ENCODE assay signal across 12 cellular contexts in the genomic region with DNA sequence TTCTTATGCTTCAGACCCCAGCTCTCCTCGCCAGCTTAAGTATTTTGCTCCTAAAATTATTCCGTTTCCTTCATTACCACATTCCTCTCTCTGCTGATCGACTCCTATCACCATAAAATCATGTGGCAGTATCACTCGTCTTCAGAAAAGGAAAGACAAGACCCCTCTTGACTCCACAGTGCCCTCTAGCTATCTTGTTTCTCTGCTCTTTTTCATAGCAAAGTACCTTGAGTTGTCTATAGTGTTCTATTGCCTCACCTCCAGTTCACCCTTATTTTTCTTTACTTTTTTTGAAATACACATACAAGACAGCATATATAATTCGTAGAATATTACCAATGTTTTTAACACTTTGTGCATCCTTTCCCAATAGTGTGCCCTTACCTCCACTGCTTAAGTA.
A peak's percentile ranks its signal among the peaks of the same experiment; 100 is the strongest.
DNase-seq lines count a peak whose midpoint lies in the region; ATAC-seq and TF ChIP-seq lines count a peak whose summit lies in the region.
"Had no signal": no experiment of that assay in that cellular context is flagged by ENCODE, and none has a peak within 500 bp of the region (broad histone marks: within the 10 kb centered on the region; RNA-seq: fewer than 3 reads in every experiment).

No MANE protein-coding gene starts in this region.

- no peaks in the 10 kb centered on the region for H3K9me3 Mint-ChIP-seq in activated CD8-positive, alpha-beta T cell treated with anti-CD3 and anti-CD28 coated beads for 36 hours
- H3K9me3 Mint-ChIP-seq in activated CD8-positive, alpha-beta T cell treated with anti-CD3 and anti-CD28 coated beads, Interleukin-2, amount 10 ng/mL, durations not matched to agents 7 days and 5 days (ENCODE audit: insufficient read depth): no peaks in the 10 kb centered on the region
- H3K9me3 Mint-ChIP-seq in WTC11: no peaks in the 10 kb centered on the region
- H3K9me3 Mint-ChIP-seq: nephron progenitor cell had no signal

- no peaks in the 10 kb centered on the region for H3K27me3 ChIP-seq in osteoblast (ENCODE audit: insufficient read depth, low read length)
- H3K27me3 ChIP-seq: BLaER1 treated with 17β-estradiol and CSF1 and Interleukin-3, amounts not matched to agents 10 nM and 100 nM had no signal

- no peaks in the 10 kb centered on the region for H3K4me1 ChIP-seq in osteoblast (ENCODE audit: insufficient read depth, low read length)

- TF ChIP-seq CTCF in activated CD8-positive, alpha-beta T cell treated with anti-CD3 and anti-CD28 coated beads for 36 hours (IDR thresholded peaks at IDR 0.05): peak; percentile 55
- TF ChIP-seq CTCF in WTC11 (IDR thresholded peaks at IDR 0.05): no peak
- TF ChIP-seq CTCF in osteoblast (IDR thresholded peaks at IDR 0.05; ENCODE audit: extremely low read depth, low read depth, low read length): peak; percentile 35

- no peak overlapping the region for H2AFZ ChIP-seq in osteoblast (ENCODE audit: low read length)

- peaks cover 4% of the 10 kb centered on the region for H4K20me1 ChIP-seq in osteoblast (ENCODE audit: insufficient read depth, low read length)
- H4K20me1 ChIP-seq: BLaER1 treated with 17β-estradiol and CSF1 and Interleukin-3, amounts not matched to agents 10 nM and 100 nM had no signal

- CTCF ChIA-PET in activated CD8-positive, alpha-beta T cell treated with anti-CD3 and anti-CD28 coated beads for 36 hours (lab: Charles Lee): interaction anchor here (0.9 to 3.9 kb wide), 6 partner anchors 9 to 189 kb away, joined by 3 to 21 read pairs (median 4); no protein-coding TSS in a partner anchor
- CTCF ChIA-PET in activated CD8-positive, alpha-beta T cell treated with anti-CD3 and anti-CD28 coated beads, Interleukin-2, amount 10 ng/mL, durations not matched to agents 7 days and 5 days (lab: Charles Lee): interaction anchor here (0.9 to 2.4 kb wide), 6 partner anchors 84 to 188 kb away, joined by 3 to 14 read pairs (median 4); no protein-coding TSS in a partner anchor
- CTCF ChIA-PET in WTC11 (lab: Charles Lee): interaction anchor here (0.5 to 2.5 kb wide), 24 partner anchors 9 to 631 kb away, joined by 3 to 13 read pairs (median 4); no protein-coding TSS in a partner anchor

- H3K9me3 ChIP-seq in osteoblast (ENCODE audit: low read depth, low read length): no peaks in the 10 kb centered on the region
- H3K9me3 ChIP-seq: BLaER1 treated with 17β-estradiol and CSF1 and Interleukin-3, amounts not matched to agents 10 nM and 100 nM had no signal

- POLR2A ChIA-PET in activated CD8-positive, alpha-beta T cell treated with anti-CD3 and anti-CD28 coated beads for 36 hours (lab: Charles Lee): no interaction called here
- POLR2A ChIA-PET in activated CD8-positive, alpha-beta T cell treated with anti-CD3 and anti-CD28 coated beads, Interleukin-2, amount 10 ng/mL, durations not matched to agents 7 days and 5 days (lab: Charles Lee): interaction anchor here (0.7 kb wide), 1 partner anchor 12 kb away, joined by 3 read pairs; no protein-coding TSS in a partner anchor
- POLR2A ChIA-PET in WTC11 (lab: Charles Lee): no interaction called here

- no peak overlapping the region for H3K27ac Mint-ChIP-seq in activated CD8-positive, alpha-beta T cell treated with anti-CD3 and anti-CD28 coated beads for 36 hours
- H3K27ac Mint-ChIP-seq in activated CD8-positive, alpha-beta T cell treated with anti-CD3 and anti-CD28 coated beads, Interleukin-2, amount 10 ng/mL, durations not matched to agents 7 days and 5 days: no peak overlapping the region
- H3K27ac Mint-ChIP-seq in WTC11: no peak overlapping the region
- H3K27ac Mint-ChIP-seq: nephron progenitor cell had no signal

- no peak overlapping the region for H3K4me2 ChIP-seq in osteoblast (ENCODE audit: insufficient read depth, low read length)
- H3K4me2 ChIP-seq: BLaER1 treated with 17β-estradiol and CSF1 and Interleukin-3, amounts not matched to agents 10 nM and 100 nM had no signal

- no peaks in the 10 kb centered on the region for H3K36me3 ChIP-seq in osteoblast (ENCODE audit: insufficient read depth, low read length)
- H3K36me3 ChIP-seq: BLaER1 treated with 17β-estradiol and CSF1 and Interleukin-3, amounts not matched to agents 10 nM and 100 nM had no signal

- no peak for ATAC-seq in activated CD8-positive, alpha-beta T cell treated with anti-CD3 and anti-CD28 coated beads for 36 hours
- no peak for ATAC-seq in activated CD8-positive, alpha-beta T cell treated with anti-CD3 and anti-CD28 coated beads, Interleukin-2, amount 10 ng/mL, durations not matched to agents 7 days and 5 days
- peak; percentile 92 for ATAC-seq in WTC11
- no peak for ATAC-seq in HG02763 (IDR thresholded peaks at IDR 0.05; ENCODE audit: unreplicated experiment)

- intact Hi-C loops in activated CD8-positive, alpha-beta T cell treated with anti-CD3 and anti-CD28 coated beads for 36 hours (cut with micrococcal nuclease): no loop called here

- H3K27me3 Mint-ChIP-seq in activated CD8-positive, alpha-beta T cell treated with anti-CD3 and anti-CD28 coated beads for 36 hours: no peaks in the 10 kb centered on the region
- no peaks in the 10 kb centered on the region for H3K27me3 Mint-ChIP-seq in activated CD8-positive, alpha-beta T cell treated with anti-CD3 and anti-CD28 coated beads, Interleukin-2, amount 10 ng/mL, durations not matched to agents 7 days and 5 days (ENCODE audit: low read depth)
- H3K27me3 Mint-ChIP-seq in WTC11 (ENCODE audit: low read depth): no peaks in the 10 kb centered on the region; the same call in 1 of the 2 replicates

- no peak overlapping the region for H3K4me3 ChIP-seq in osteoblast (ENCODE audit: insufficient read depth, low read length)
- H3K4me3 ChIP-seq: BLaER1 treated with 17β-estradiol and CSF1 and Interleukin-3, amounts not matched to agents 10 nM and 100 nM had no signal

- DNase-seq in activated CD8-positive, alpha-beta T cell treated with anti-CD3 and anti-CD28 coated beads for 36 hours: no peak
- DNase-seq in activated CD8-positive, alpha-beta T cell treated with anti-CD3 and anti-CD28 coated beads, Interleukin-2, amount 10 ng/mL, durations not matched to agents 7 days and 5 days: no peak
- DNase-seq in M059J (ENCODE audit: low read depth) (peak; percentile 12), WTC11 (ENCODE audit: low spot score) (no peak), osteoblast (ENCODE audit: insufficient read length, low spot score, missing footprints) (no peak), medulla oblongata (ENCODE audit: extremely low spot score) (no peak)
- DNase-seq in activated CD4-positive, CD25-positive, alpha-beta regulatory T cell (lab: John Stamatoyannopoulos, UW): no peak
- DNase-seq: activated naive CD4-positive, alpha-beta T cell; nephron progenitor cell; substantia nigra had no signal

- no peak overlapping the region for H3K27ac ChIP-seq in osteoblast (ENCODE audit: low read depth, low read length)
- H3K27ac ChIP-seq: BLaER1 treated with 17β-estradiol and CSF1 and Interleukin-3, amounts not matched to agents 10 nM and 100 nM had no signal

- H3K4me3 Mint-ChIP-seq in activated CD8-positive, alpha-beta T cell treated with anti-CD3 and anti-CD28 coated beads for 36 hours: no peak overlapping the region
- no peak overlapping the region for H3K4me3 Mint-ChIP-seq in activated CD8-positive, alpha-beta T cell treated with anti-CD3 and anti-CD28 coated beads, Interleukin-2, amount 10 ng/mL, durations not matched to agents 7 days and 5 days
- H3K4me3 Mint-ChIP-seq in WTC11: no peak overlapping the region
- H3K4me3 Mint-ChIP-seq: nephron progenitor cell had no signal

- no peaks in the 10 kb centered on the region for H3K79me2 ChIP-seq in osteoblast (ENCODE audit: insufficient read depth, low read length)

- peaks cover 7% of the 10 kb centered on the region for H3K4me1 Mint-ChIP-seq in activated CD8-positive, alpha-beta T cell treated with anti-CD3 and anti-CD28 coated beads for 36 hours (ENCODE audit: low read depth)
- H3K4me1 Mint-ChIP-seq in activated CD8-positive, alpha-beta T cell treated with anti-CD3 and anti-CD28 coated beads, Interleukin-2, amount 10 ng/mL, durations not matched to agents 7 days and 5 days (ENCODE audit: low read depth): no peaks in the 10 kb centered on the region
- peaks cover 21% of the 10 kb centered on the region for H3K4me1 Mint-ChIP-seq in WTC11
- H3K4me1 Mint-ChIP-seq: nephron progenitor cell had no signal

- no peaks in the 10 kb centered on the region for H3K36me3 Mint-ChIP-seq in activated CD8-positive, alpha-beta T cell treated with anti-CD3 and anti-CD28 coated beads for 36 hours (ENCODE audit: low read depth)
- H3K36me3 Mint-ChIP-seq in activated CD8-positive, alpha-beta T cell treated with anti-CD3 and anti-CD28 coated beads, Interleukin-2, amount 10 ng/mL, durations not matched to agents 7 days and 5 days (ENCODE audit: low read depth): no peaks in the 10 kb centered on the region
- no peaks in the 10 kb centered on the region for H3K36me3 Mint-ChIP-seq in WTC11

TF ChIP-seq in WTC11, 78 proteins besides CTCF, POLR2A, EP300 and RAD21 (continues in another document):
- no peak for TF ChIP-seq CBFB (CRISPR knock-in tag; IDR thresholded peaks at IDR 0.05; ENCODE audit: low read depth)
- TF ChIP-seq, protein P1, sequence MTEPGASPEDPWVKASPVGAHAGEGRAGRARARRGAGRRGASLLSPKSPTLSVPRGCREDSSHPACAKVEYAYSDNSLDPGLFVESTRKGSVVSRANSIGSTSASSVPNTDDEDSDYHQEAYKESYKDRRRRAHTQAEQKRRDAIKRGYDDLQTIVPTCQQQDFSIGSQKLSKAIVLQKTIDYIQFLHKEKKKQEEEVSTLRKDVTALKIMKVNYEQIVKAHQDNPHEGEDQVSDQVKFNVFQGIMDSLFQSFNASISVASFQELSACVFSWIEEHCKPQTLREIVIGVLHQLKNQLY (CRISPR knock-in tag; IDR thresholded peaks at IDR 0.05): no peak
- no peak for TF ChIP-seq IRF2 (CRISPR knock-in tag; IDR thresholded peaks at IDR 0.05; ENCODE audit: borderline replicate concordance, low read depth)
- TF ChIP-seq FOXK1 (CRISPR knock-in tag; IDR thresholded peaks at IDR 0.05): no peak
- TF ChIP-seq NFYB (CRISPR knock-in tag; conservative IDR thresholded peaks at IDR 0.05; ENCODE audit: low read depth): no peak
